In genomic region chr1:238606457-238606856, GRCh38 we compare ENCODE assay signal across 20 cellular contexts.
"Had no signal": no experiment of that assay in that cellular context is flagged by ENCODE, and none has a peak within 500 bp of the region (broad histone marks: within the 10 kb centered on the region; RNA-seq: fewer than 3 reads in every experiment).

No MANE protein-coding gene starts in this region.

- H3K27ac ChIP-seq: heart right ventricle, left ventricle myocardium inferior, pancreas, right lobe of liver, thyroid gland had no signal

- H3K27me3 ChIP-seq: heart right ventricle, pancreas, right lobe of liver, thyroid gland had no signal

- ATAC-seq: activated naive CD8-positive, alpha-beta T cell treated with anti-CD3 and anti-CD28 coated beads, Interleukin-2, amount 50 U/mL, for 24 hours; heart right ventricle; right lobe of liver had no signal

- H3K9me3 ChIP-seq: left ventricle myocardium inferior, pancreas, right lobe of liver, thyroid gland had no signal

- H3K27ac Mint-ChIP-seq: activated B cell treated with CpG ODN at 0.5 μM for 24 hours; activated CD4-positive, alpha-beta memory T cell treated with anti-CD3 and anti-CD28 coated beads, Interleukin-2, amount 10 ng/mL, durations not matched to agents 7 days and 5 days; activated naive CD4-positive, alpha-beta T cell treated with anti-CD3 and anti-CD28 coated beads, Interleukin-2, amount 10 ng/mL, durations not matched to agents 7 days and 5 days; activated naive CD8-positive, alpha-beta T cell treated with anti-CD3 and anti-CD28 coated beads, Interleukin-2, amount 50 U/mL, for 24 hours; activated T-cell treated with anti-CD3 and anti-CD28 coated beads, Interleukin-2, amount 50 U/mL, for 24 hours; stimulated activated naive B cell treated with anti-CD40 and anti-IgM and Interleukin-4, amounts not matched to agents 10 μg/mL and 1 μg/mL and 100 μg/mL, for 72 hours; T-helper 2 cell treated with Interferon-gamma antibody and Interleukin-4, amounts not matched to agents 5 μg/mL and 100 μg/mL, for 36 hours had no signal

- H3K36me3 ChIP-seq: heart right ventricle, left ventricle myocardium inferior, pancreas, right lobe of liver, thyroid gland had no signal

- H3K4me3 Mint-ChIP-seq: activated B cell treated with CpG ODN at 0.5 μM for 24 hours; activated CD4-positive, alpha-beta memory T cell treated with anti-CD3 and anti-CD28 coated beads, Interleukin-2, amount 10 ng/mL, durations not matched to agents 7 days and 5 days; activated naive CD4-positive, alpha-beta T cell treated with anti-CD3 and anti-CD28 coated beads, Interleukin-2, amount 10 ng/mL, durations not matched to agents 7 days and 5 days; activated naive CD8-positive, alpha-beta T cell treated with anti-CD3 and anti-CD28 coated beads, Interleukin-2, amount 50 U/mL, for 24 hours; activated T-cell treated with anti-CD3 and anti-CD28 coated beads, Interleukin-2, amount 50 U/mL, for 24 hours; stimulated activated naive B cell treated with anti-CD40 and anti-IgM and Interleukin-4, amounts not matched to agents 10 μg/mL and 1 μg/mL and 100 μg/mL, for 72 hours; T-helper 2 cell treated with Interferon-gamma antibody and Interleukin-4, amounts not matched to agents 5 μg/mL and 100 μg/mL, for 36 hours had no signal

- H3K9me3 Mint-ChIP-seq: stimulated activated naive B cell treated with anti-CD40 and anti-IgM and Interleukin-4, amounts not matched to agents 10 μg/mL and 1 μg/mL and 100 μg/mL, for 72 hours had no signal

- H3K4me1 ChIP-seq: heart right ventricle, left ventricle myocardium inferior, pancreas, right lobe of liver, thyroid gland had no signal

- H3K36me3 Mint-ChIP-seq: activated naive CD4-positive, alpha-beta T cell treated with anti-CD3 and anti-CD28 coated beads, Interleukin-2, amount 10 ng/mL, durations not matched to agents 7 days and 5 days; stimulated activated naive B cell treated with anti-CD40 and anti-IgM and Interleukin-4, amounts not matched to agents 10 μg/mL and 1 μg/mL and 100 μg/mL, for 72 hours had no signal

- FAIRE-seq: bronchial epithelial cell, pancreas, small intestine had no signal

- H3K27me3 Mint-ChIP-seq: activated B cell treated with CpG ODN at 0.5 μM for 24 hours; activated CD4-positive, alpha-beta memory T cell treated with anti-CD3 and anti-CD28 coated beads, Interleukin-2, amount 10 ng/mL, durations not matched to agents 7 days and 5 days; activated naive CD4-positive, alpha-beta T cell treated with anti-CD3 and anti-CD28 coated beads, Interleukin-2, amount 10 ng/mL, durations not matched to agents 7 days and 5 days; activated naive CD8-positive, alpha-beta T cell treated with anti-CD3 and anti-CD28 coated beads, Interleukin-2, amount 50 U/mL, for 24 hours; activated T-cell treated with anti-CD3 and anti-CD28 coated beads, Interleukin-2, amount 50 U/mL, for 24 hours; stimulated activated naive B cell treated with anti-CD40 and anti-IgM and Interleukin-4, amounts not matched to agents 10 μg/mL and 1 μg/mL and 100 μg/mL, for 72 hours had no signal

- H3K4me1 Mint-ChIP-seq: activated CD4-positive, alpha-beta memory T cell treated with anti-CD3 and anti-CD28 coated beads, Interleukin-2, amount 10 ng/mL, durations not matched to agents 7 days and 5 days; activated naive CD4-positive, alpha-beta T cell treated with anti-CD3 and anti-CD28 coated beads, Interleukin-2, amount 10 ng/mL, durations not matched to agents 7 days and 5 days; activated naive CD8-positive, alpha-beta T cell treated with anti-CD3 and anti-CD28 coated beads, Interleukin-2, amount 50 U/mL, for 24 hours had no signal

- DNase-seq: activated B cell treated with CpG ODN at 0.5 μM for 24 hours; activated CD4-positive, alpha-beta memory T cell treated with anti-CD3 and anti-CD28 coated beads, Interleukin-2, amount 10 ng/mL, durations not matched to agents 7 days and 5 days; activated CD4-positive, alpha-beta T cell treated with anti-CD3 and anti-CD28 coated beads for 4 hours; activated naive CD4-positive, alpha-beta T cell treated with anti-CD3 and anti-CD28 coated beads, Interleukin-2, amount 10 ng/mL, durations not matched to agents 7 days and 5 days; activated naive CD8-positive, alpha-beta T cell treated with anti-CD3 and anti-CD28 coated beads, Interleukin-2, amount 50 U/mL, for 24 hours; activated T-cell treated with anti-CD3 and anti-CD28 coated beads, Interleukin-2, amount 50 U/mL, for 24 hours; anterior cingulate cortex; cerebellar nuclear complex; cortex of kidney; heart right ventricle; kidney glomerular epithelial cell; left ventricle myocardium inferior; pancreas; right lobe of liver; small intestine; stimulated activated CD4-positive, alpha-beta T cell treated with anti-CD3 and anti-CD28 coated beads, Interleukin-4, amount 100 ng/mL, for 24 hours; stimulated activated naive B cell treated with anti-CD40 and anti-IgM and Interleukin-4, amounts not matched to agents 10 μg/mL and 1 μg/mL and 100 μg/mL, for 72 hours; thyroid gland had no signal

- H3K4me3 ChIP-seq: heart right ventricle, left ventricle myocardium inferior, pancreas, right lobe of liver, thyroid gland had no signal
